In genomic region chr3:155329513-155330048, GRCh38 we compare ENCODE assay signal across 1 cellular context.
TF ChIP-seq lines count a peak whose summit lies in the region.

No MANE protein-coding gene starts in this region.

TF ChIP-seq in SK-N-SH treated with all-trans-retinoic acid at 6 μM for 48 hours, 23 proteins besides CTCF, POLR2A, EP300 and RAD21 (continued from another document):
- no peak for TF ChIP-seq TSHZ2 (CRISPR knock-in tag; IDR thresholded peaks at IDR 0.05)
- TF ChIP-seq RARB (CRISPR knock-in tag; IDR thresholded peaks at IDR 0.05), result no peak
- no peak for TF ChIP-seq SNAI2 (CRISPR knock-in tag; IDR thresholded peaks at IDR 0.05)
- TF ChIP-seq ZC3H10 (CRISPR knock-in tag; IDR thresholded peaks at IDR 0.05), result no peak
- no peak for TF ChIP-seq ESRRG (CRISPR knock-in tag; IDR thresholded peaks at IDR 0.05)
- no peak for TF ChIP-seq ZNF70 (CRISPR knock-in tag; IDR thresholded peaks at IDR 0.05)
- TF ChIP-seq GLIS3 (CRISPR knock-in tag; IDR thresholded peaks at IDR 0.05), result no peak
- no peak for TF ChIP-seq PPARA (CRISPR knock-in tag; IDR thresholded peaks at IDR 0.05; ENCODE audit: borderline replicate concordance)
- TF ChIP-seq, protein P1, sequence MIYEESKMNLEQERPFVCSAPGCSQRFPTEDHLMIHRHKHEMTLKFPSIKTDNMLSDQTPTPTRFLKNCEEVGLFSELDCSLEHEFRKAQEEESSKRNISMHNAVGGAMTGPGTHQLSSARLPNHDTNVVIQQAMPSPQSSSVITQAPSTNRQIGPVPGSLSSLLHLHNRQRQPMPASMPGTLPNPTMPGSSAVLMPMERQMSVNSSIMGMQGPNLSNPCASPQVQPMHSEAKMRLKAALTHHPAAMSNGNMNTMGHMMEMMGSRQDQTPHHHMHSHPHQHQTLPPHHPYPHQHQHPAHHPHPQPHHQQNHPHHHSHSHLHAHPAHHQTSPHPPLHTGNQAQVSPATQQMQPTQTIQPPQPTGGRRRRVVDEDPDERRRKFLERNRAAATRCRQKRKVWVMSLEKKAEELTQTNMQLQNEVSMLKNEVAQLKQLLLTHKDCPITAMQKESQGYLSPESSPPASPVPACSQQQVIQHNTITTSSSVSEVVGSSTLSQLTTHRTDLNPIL (CRISPR knock-in tag; IDR thresholded peaks at IDR 0.05; ENCODE audit: low read depth), result no peak
- no peak for TF ChIP-seq ZNF8 (CRISPR knock-in tag; IDR thresholded peaks at IDR 0.05)
- no peak for TF ChIP-seq BACH2 (CRISPR knock-in tag; IDR thresholded peaks at IDR 0.05; ENCODE audit: borderline replicate concordance)
- no peak for TF ChIP-seq CSDC2 (CRISPR knock-in tag; IDR thresholded peaks at IDR 0.05)
- TF ChIP-seq ARNTL (CRISPR knock-in tag; IDR thresholded peaks at IDR 0.05; ENCODE audit: borderline replicate concordance, low read depth), result no peak
- TF ChIP-seq OSR1 (CRISPR knock-in tag; IDR thresholded peaks at IDR 0.05), result no peak
- no peak for TF ChIP-seq ISL1 (CRISPR knock-in tag; IDR thresholded peaks at IDR 0.05)
- no peak for TF ChIP-seq ZFP3 (CRISPR knock-in tag; IDR thresholded peaks at IDR 0.05)
- TF ChIP-seq TOX (CRISPR knock-in tag; IDR thresholded peaks at IDR 0.05; ENCODE audit: borderline replicate concordance), result no peak
